Comparison of ENCODE assay signal across 8 cellular contexts in the genomic region with DNA sequence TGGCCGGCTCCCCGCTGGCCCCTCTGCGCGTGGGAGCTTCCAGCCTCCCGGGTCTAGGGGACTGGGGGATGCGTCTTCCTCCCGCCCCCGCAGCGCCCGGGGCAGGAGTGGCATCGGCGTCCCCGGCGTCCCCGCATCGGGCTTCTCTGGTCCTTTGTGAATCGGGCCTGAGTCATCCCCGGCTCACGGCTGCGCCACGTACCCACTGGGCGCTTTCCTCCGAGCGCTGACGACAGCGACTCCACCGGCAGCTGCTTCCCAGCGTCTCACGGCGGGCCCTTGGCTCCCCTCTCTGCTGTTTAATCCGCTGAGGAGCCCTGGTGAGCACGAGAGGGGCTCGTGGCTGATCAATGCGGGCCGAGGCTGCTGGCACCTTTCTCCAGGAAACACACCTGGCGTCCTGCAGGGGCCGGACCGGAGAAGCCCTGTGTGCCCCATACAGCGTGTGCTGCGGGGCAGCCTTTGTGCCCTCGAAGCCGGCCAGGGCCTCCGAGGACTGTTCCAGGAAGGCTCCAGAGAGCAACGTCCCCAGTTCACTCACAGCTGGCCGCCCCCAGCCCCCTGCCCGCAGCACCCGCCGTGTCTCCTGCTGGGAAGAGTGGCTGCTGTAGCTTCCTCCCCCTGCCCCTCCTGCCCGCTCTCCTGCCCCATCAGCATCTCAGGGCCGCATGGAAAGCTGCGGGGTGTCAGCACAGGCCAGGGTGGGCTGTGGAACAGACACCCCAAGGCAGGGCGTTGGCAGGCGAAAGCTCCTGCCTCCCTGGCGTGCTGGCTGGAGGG.
DNase-seq lines count a peak whose midpoint lies in the region; ATAC-seq and TF ChIP-seq lines count a peak whose summit lies in the region.

No MANE protein-coding gene starts in this region.

- intact Hi-C loops in MCF 10A (cut with micrococcal nuclease): loop anchor here (5.0 to 10.0 kb wide), 2 partner anchors 273 to 550 kb away; no protein-coding TSS in a partner anchor

- no peaks in the 10 kb centered on the region for H3K9me3 ChIP-seq in SJCRH30 (replicated peaks)

- no peaks in the 10 kb centered on the region for H3K27me3 Mint-ChIP-seq in MCF 10A (ENCODE audit: insufficient read depth, unreplicated experiment)

- peak overlapping the region; percentile 21 for H3K4me3 Mint-ChIP-seq in MCF 10A (ENCODE audit: unreplicated experiment)

- no peaks in the 10 kb centered on the region for H3K27me3 ChIP-seq in SJCRH30

- no peaks in the 10 kb centered on the region for H3K9me3 Mint-ChIP-seq in MCF 10A (ENCODE audit: unreplicated experiment)

- H3K36me3 ChIP-seq in SJCRH30: no peaks in the 10 kb centered on the region

- peaks cover 7% of the 10 kb centered on the region for H3K36me3 Mint-ChIP-seq in MCF 10A (ENCODE audit: insufficient read depth, unreplicated experiment)

- no peaks in the 10 kb centered on the region for H3K4me1 Mint-ChIP-seq in MCF 10A (ENCODE audit: insufficient read depth, unreplicated experiment)

- H3K27ac ChIP-seq in SJCRH30: peak overlapping the region; percentile 52

- H3K27ac Mint-ChIP-seq in MCF 10A (ENCODE audit: low read depth, unreplicated experiment): no peak overlapping the region

- peaks cover 2% of the 10 kb centered on the region; the same call in 1 of the 2 replicates for H3K4me1 ChIP-seq in SJCRH30

- POLR2A ChIA-PET in MCF 10A (lab: Yijun Ruan, JAX): no interaction called here

- no TSS peak for BruUV-seq in MCF 10A (replicated peaks; lab: Mats Ljungman, UMichigan)

- CTCF ChIA-PET in MCF 10A (lab: Yijun Ruan, JAX): interaction anchor here (0.7 to 0.8 kb wide), 2 partner anchors 18 to 187 kb away, joined by 3 to 4 read pairs; no protein-coding TSS in a partner anchor

- peak; percentile 6 for TF ChIP-seq CTCF in MCF 10A (IDR thresholded peaks at IDR 0.05; ENCODE audit: unreplicated experiment)

- DNase-seq in NCI-H524 (lab: John Stamatoyannopoulos, UW) (peak; percentile 6 to 55), NCI-H524 treated with DMSO at 0.1 percent for 48 hours (lab: John Stamatoyannopoulos, UW) (no peak), SJCRH30 (peak; percentile 64 to 69), MCF 10A (ENCODE audit: unreplicated experiment) (peak; percentile 60), kidney glomerular epithelial cell (lab: John Stamatoyannopoulos, UW) (peak; percentile 41), NCI-H1930 (lab: John Stamatoyannopoulos, UW) (no peak)
- DNase-seq in stimulated activated CD4-positive, alpha-beta T cell treated with anti-CD3 and anti-CD28 coated beads, Interleukin-12 subunit alpha, Interleukin-12 subunit beta, amount 100 ng/mL, for 48 hours (ENCODE audit: low read depth in 2 of 3, low spot score in 1 of 3): peak; percentile 53 to 63 (median 62)

- H3K4me3 ChIP-seq in SJCRH30: peak overlapping the region; percentile 60

- no peak for ATAC-seq in GM19023 (IDR thresholded peaks at IDR 0.05; ENCODE audit: unreplicated experiment)

Comparison
In these comparisons a context has a peak if more than half of its experiments do, and no peak if none do; other contexts are left out.
1. DNase-seq: peak in NCI-H524 (2 of 2), SJCRH30 (2 of 2), MCF 10A (single experiment), kidney glomerular epithelial cell (single experiment) and stimulated activated CD4-positive, alpha-beta T cell treated with anti-CD3 and anti-CD28 coated beads, Interleukin-12 subunit alpha, Interleukin-12 subunit beta, amount 100 ng/mL, for 48 hours (3 of 3); none in NCI-H524 treated with DMSO at 0.1 percent for 48 hours (single experiment) and NCI-H1930 (0 of 2).